In the genomic region with DNA sequence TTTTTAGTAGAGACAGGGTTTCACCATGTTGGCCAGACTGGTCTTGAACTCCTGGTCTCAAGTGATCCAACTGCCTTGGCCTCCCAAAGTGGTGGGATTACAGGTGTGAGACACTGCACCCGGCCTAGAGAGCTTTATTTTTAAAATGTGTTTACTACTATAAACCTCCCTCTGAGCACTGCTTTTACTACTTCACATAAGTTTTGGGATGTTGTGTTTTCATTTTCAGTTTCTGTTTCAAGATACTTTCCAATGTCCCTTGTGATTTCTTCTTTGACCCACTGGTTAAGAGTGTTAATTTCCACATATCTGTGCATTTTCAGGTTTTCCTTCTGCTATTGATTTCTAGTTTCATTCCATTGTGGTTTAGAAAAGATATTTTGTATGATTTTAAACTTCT, we compare ENCODE assay signal across 1 cellular context.
TF ChIP-seq lines count a peak whose summit lies in the region.

No MANE protein-coding gene starts in this region.

TF ChIP-seq in GM12878, 131 proteins besides CTCF, POLR2A, EP300 and RAD21 (continued from another document):
- TF ChIP-seq MEF2B (IDR thresholded peaks at IDR 0.05; ENCODE audit: partially characterized antibody, poor library complexity, severe bottlenecking) = peak; percentile 20
- no peak for TF ChIP-seq ZZZ3 (IDR thresholded peaks at IDR 0.05; ENCODE audit: control insufficient read depth, insufficient read length, low read depth)
- TF ChIP-seq, protein P1, sequence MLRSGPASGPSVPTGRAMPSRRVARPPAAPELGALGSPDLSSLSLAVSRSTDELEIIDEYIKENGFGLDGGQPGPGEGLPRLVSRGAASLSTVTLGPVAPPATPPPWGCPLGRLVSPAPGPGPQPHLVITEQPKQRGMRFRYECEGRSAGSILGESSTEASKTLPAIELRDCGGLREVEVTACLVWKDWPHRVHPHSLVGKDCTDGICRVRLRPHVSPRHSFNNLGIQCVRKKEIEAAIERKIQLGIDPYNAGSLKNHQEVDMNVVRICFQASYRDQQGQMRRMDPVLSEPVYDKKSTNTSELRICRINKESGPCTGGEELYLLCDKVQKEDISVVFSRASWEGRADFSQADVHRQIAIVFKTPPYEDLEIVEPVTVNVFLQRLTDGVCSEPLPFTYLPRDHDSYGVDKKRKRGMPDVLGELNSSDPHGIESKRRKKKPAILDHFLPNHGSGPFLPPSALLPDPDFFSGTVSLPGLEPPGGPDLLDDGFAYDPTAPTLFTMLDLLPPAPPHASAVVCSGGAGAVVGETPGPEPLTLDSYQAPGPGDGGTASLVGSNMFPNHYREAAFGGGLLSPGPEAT (IDR thresholded peaks at IDR 0.05; ENCODE audit: low read depth) = 0 out of 2 replicates have a peak, but pooled peaks have one; percentile 12
- no peak for TF ChIP-seq BACH1 (IDR thresholded peaks at IDR 0.05; ENCODE audit: borderline replicate concordance)
- TF ChIP-seq IKZF1 (conservative IDR thresholded peaks at IDR 0.05) = 0 out of 2 replicates have a peak, but pooled peaks have one; percentile 22
- TF ChIP-seq, protein P2, sequence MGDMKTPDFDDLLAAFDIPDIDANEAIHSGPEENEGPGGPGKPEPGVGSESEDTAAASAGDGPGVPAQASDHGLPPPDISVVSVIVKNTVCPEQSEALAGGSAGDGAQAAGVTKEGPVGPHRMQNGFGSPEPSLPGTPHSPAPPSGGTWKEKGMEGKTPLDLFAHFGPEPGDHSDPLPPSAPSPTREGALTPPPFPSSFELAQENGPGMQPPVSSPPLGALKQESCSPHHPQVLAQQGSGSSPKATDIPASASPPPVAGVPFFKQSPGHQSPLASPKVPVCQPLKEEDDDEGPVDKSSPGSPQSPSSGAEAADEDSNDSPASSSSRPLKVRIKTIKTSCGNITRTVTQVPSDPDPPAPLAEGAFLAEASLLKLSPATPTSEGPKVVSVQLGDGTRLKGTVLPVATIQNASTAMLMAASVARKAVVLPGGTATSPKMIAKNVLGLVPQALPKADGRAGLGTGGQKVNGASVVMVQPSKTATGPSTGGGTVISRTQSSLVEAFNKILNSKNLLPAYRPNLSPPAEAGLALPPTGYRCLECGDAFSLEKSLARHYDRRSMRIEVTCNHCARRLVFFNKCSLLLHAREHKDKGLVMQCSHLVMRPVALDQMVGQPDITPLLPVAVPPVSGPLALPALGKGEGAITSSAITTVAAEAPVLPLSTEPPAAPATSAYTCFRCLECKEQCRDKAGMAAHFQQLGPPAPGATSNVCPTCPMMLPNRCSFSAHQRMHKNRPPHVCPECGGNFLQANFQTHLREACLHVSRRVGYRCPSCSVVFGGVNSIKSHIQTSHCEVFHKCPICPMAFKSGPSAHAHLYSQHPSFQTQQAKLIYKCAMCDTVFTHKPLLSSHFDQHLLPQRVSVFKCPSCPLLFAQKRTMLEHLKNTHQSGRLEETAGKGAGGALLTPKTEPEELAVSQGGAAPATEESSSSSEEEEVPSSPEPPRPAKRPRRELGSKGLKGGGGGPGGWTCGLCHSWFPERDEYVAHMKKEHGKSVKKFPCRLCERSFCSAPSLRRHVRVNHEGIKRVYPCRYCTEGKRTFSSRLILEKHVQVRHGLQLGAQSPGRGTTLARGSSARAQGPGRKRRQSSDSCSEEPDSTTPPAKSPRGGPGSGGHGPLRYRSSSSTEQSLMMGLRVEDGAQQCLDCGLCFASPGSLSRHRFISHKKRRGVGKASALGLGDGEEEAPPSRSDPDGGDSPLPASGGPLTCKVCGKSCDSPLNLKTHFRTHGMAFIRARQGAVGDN (IDR thresholded peaks at IDR 0.05) = no peak
- TF ChIP-seq ZNF24 (IDR thresholded peaks at IDR 0.05) = no peak
- TF ChIP-seq, protein P3, sequence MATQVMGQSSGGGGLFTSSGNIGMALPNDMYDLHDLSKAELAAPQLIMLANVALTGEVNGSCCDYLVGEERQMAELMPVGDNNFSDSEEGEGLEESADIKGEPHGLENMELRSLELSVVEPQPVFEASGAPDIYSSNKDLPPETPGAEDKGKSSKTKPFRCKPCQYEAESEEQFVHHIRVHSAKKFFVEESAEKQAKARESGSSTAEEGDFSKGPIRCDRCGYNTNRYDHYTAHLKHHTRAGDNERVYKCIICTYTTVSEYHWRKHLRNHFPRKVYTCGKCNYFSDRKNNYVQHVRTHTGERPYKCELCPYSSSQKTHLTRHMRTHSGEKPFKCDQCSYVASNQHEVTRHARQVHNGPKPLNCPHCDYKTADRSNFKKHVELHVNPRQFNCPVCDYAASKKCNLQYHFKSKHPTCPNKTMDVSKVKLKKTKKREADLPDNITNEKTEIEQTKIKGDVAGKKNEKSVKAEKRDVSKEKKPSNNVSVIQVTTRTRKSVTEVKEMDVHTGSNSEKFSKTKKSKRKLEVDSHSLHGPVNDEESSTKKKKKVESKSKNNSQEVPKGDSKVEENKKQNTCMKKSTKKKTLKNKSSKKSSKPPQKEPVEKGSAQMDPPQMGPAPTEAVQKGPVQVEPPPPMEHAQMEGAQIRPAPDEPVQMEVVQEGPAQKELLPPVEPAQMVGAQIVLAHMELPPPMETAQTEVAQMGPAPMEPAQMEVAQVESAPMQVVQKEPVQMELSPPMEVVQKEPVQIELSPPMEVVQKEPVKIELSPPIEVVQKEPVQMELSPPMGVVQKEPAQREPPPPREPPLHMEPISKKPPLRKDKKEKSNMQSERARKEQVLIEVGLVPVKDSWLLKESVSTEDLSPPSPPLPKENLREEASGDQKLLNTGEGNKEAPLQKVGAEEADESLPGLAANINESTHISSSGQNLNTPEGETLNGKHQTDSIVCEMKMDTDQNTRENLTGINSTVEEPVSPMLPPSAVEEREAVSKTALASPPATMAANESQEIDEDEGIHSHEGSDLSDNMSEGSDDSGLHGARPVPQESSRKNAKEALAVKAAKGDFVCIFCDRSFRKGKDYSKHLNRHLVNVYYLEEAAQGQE (IDR thresholded peaks at IDR 0.05; ENCODE audit: low read depth, low read length) = no peak
- no peak for TF ChIP-seq HCFC1 (IDR thresholded peaks at IDR 0.05; ENCODE audit: low read length)
- TF ChIP-seq SMAD1 (IDR thresholded peaks at IDR 0.05; ENCODE audit: low read depth, partially characterized antibody) = no peak
- TF ChIP-seq EED (IDR thresholded peaks at IDR 0.05; ENCODE audit: low read depth) = no peak
- TF ChIP-seq, protein P4, sequence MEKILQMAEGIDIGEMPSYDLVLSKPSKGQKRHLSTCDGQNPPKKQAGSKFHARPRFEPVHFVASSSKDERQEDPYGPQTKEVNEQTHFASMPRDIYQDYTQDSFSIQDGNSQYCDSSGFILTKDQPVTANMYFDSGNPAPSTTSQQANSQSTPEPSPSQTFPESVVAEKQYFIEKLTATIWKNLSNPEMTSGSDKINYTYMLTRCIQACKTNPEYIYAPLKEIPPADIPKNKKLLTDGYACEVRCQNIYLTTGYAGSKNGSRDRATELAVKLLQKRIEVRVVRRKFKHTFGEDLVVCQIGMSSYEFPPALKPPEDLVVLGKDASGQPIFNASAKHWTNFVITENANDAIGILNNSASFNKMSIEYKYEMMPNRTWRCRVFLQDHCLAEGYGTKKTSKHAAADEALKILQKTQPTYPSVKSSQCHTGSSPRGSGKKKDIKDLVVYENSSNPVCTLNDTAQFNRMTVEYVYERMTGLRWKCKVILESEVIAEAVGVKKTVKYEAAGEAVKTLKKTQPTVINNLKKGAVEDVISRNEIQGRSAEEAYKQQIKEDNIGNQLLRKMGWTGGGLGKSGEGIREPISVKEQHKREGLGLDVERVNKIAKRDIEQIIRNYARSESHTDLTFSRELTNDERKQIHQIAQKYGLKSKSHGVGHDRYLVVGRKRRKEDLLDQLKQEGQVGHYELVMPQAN (conservative IDR thresholded peaks at IDR 0.05) = no peak
- TF ChIP-seq, protein P5, sequence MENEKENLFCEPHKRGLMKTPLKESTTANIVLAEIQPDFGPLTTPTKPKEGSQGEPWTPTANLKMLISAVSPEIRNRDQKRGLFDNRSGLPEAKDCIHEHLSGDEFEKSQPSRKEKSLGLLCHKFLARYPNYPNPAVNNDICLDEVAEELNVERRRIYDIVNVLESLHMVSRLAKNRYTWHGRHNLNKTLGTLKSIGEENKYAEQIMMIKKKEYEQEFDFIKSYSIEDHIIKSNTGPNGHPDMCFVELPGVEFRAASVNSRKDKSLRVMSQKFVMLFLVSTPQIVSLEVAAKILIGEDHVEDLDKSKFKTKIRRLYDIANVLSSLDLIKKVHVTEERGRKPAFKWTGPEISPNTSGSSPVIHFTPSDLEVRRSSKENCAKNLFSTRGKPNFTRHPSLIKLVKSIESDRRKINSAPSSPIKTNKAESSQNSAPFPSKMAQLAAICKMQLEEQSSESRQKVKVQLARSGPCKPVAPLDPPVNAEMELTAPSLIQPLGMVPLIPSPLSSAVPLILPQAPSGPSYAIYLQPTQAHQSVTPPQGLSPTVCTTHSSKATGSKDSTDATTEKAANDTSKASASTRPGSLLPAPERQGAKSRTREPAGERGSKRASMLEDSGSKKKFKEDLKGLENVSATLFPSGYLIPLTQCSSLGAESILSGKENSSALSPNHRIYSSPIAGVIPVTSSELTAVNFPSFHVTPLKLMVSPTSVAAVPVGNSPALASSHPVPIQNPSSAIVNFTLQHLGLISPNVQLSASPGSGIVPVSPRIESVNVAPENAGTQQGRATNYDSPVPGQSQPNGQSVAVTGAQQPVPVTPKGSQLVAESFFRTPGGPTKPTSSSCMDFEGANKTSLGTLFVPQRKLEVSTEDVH (IDR thresholded peaks at IDR 0.05; ENCODE audit: low read depth, partially characterized antibody) = no peak
- TF ChIP-seq IKZF2 (IDR thresholded peaks at IDR 0.05) = peak; percentile 21; a peak in 1 of 4 replicates
- no peak for TF ChIP-seq NBN (IDR thresholded peaks at IDR 0.05)
- no peak for TF ChIP-seq RELA (IDR thresholded peaks at IDR 0.05; ENCODE audit: borderline replicate concordance, partially characterized antibody)
